18 cellular contexts compared by ENCODE assay signal in genomic region chr11:78226684-78227680, GRCh38. TPM values are rescaled to one million over a fixed set of nuclear protein-coding genes. Genes with fewer than 3 reads are reported as not detected.
DNase-seq lines count a peak whose midpoint lies in the region; ATAC-seq and TF ChIP-seq lines count a peak whose summit lies in the region.
"Had no signal": no experiment of that assay in that cellular context is flagged by ENCODE, and none has a peak within 500 bp of the region (broad histone marks: within the 10 kb centered on the region; RNA-seq: fewer than 3 reads in every experiment).

No MANE protein-coding gene starts in this region.

- peaks cover 86% of the 10 kb centered on the region for H3K36me3 ChIP-seq in DND-41 (ENCODE audit: insufficient read depth, low read length)
- peaks cover 6 to 50% (median 35%) of the 10 kb centered on the region in 4 donors for H3K36me3 ChIP-seq in upper lobe of left lung

- no peak for TF ChIP-seq CTCF in DND-41 (IDR thresholded peaks at IDR 0.05; ENCODE audit: borderline replicate concordance, extremely low read depth, low read length, poor library complexity, severe bottlenecking)
- no peak for TF ChIP-seq CTCF in GM12864 (IDR thresholded peaks at IDR 0.05; ENCODE audit: low read depth, low read length, missing control alignments)
- TF ChIP-seq CTCF in upper lobe of left lung (IDR thresholded peaks at IDR 0.05): no peak

- peaks cover 63% of the 10 kb centered on the region for H3K36me3 Mint-ChIP-seq in T-helper 1 cell treated with Interleukin-12 subunit alpha and Interleukin-12 subunit beta and Interleukin-4 antibody, amounts not matched to agents 30 μg/mL and 1 μg/mL, for 36 hours (ENCODE audit: low read depth)
- no peaks in the 10 kb centered on the region for H3K36me3 Mint-ChIP-seq in naive B cell

- 83 to 85% methylated on average over 7 to 12 of the region's 12 CpGs for WGBS in upper lobe of left lung, 2 donors

- no peak for TF ChIP-seq EP300 in upper lobe of left lung (IDR thresholded peaks at IDR 0.05)

- H3K27ac Mint-ChIP-seq in T-helper 1 cell treated with Interleukin-12 subunit alpha and Interleukin-12 subunit beta and Interleukin-4 antibody, amounts not matched to agents 30 μg/mL and 1 μg/mL, for 36 hours: peak overlapping the region; percentile 95
- peak overlapping the region in 5 of 6 donors; percentile 7 to 86 (median 44) for H3K27ac Mint-ChIP-seq in naive B cell
- H3K27ac Mint-ChIP-seq: activated naive CD8-positive, alpha-beta T cell treated with anti-CD3 and anti-CD28 coated beads, Interleukin-2, amount 10 ng/mL, durations not matched to agents 7 days and 5 days had no signal

- DNase-seq in DND-41 (no peak), GM12864 (ENCODE audit: low read depth) (peak; percentile 40), naive B cell (no peak), OCI-M1 (lab: John Stamatoyannopoulos, UW) (no peak), upper lobe of left lung (no peak)
- DNase-seq: activated B cell treated with CpG ODN at 0.5 μM for 24 hours; activated naive CD8-positive, alpha-beta T cell treated with anti-CD3 and anti-CD28 coated beads, Interleukin-2, amount 10 ng/mL, durations not matched to agents 7 days and 5 days; AML-193; body of pancreas; MM.1S; NCI-H2227 treated with DMSO at 0.1 percent for 48 hours; NCI-H774; retina; trophoblast cell had no signal

- H3K4me1 ChIP-seq in DND-41 (ENCODE audit: insufficient read depth, low read length): peaks cover 35% of the 10 kb centered on the region
- H3K4me1 ChIP-seq in upper lobe of left lung: peaks cover 5 to 21% (median 8%) of the 10 kb centered on the region in 4 donors
- H3K4me1 ChIP-seq: body of pancreas had no signal

- H3K79me2 ChIP-seq in DND-41 (ENCODE audit: insufficient read depth, low read length): peaks cover 70% of the 10 kb centered on the region

- H3K9me3 Mint-ChIP-seq in T-helper 1 cell treated with Interleukin-12 subunit alpha and Interleukin-12 subunit beta and Interleukin-4 antibody, amounts not matched to agents 30 μg/mL and 1 μg/mL, for 36 hours: no peaks in the 10 kb centered on the region
- H3K9me3 Mint-ChIP-seq in naive B cell: no peaks in the 10 kb centered on the region
- H3K9me3 Mint-ChIP-seq: activated B cell treated with CpG ODN at 0.5 μM for 24 hours; activated naive CD8-positive, alpha-beta T cell treated with anti-CD3 and anti-CD28 coated beads, Interleukin-2, amount 10 ng/mL, durations not matched to agents 7 days and 5 days; IgD-negative memory B cell had no signal

- no peaks in the 10 kb centered on the region for H3K27me3 Mint-ChIP-seq in T-helper 1 cell treated with Interleukin-12 subunit alpha and Interleukin-12 subunit beta and Interleukin-4 antibody, amounts not matched to agents 30 μg/mL and 1 μg/mL, for 36 hours (ENCODE audit: low read depth)
- no peaks in the 10 kb centered on the region for H3K27me3 Mint-ChIP-seq in naive B cell
- H3K27me3 Mint-ChIP-seq: activated B cell treated with CpG ODN at 0.5 μM for 24 hours; activated naive CD8-positive, alpha-beta T cell treated with anti-CD3 and anti-CD28 coated beads, Interleukin-2, amount 10 ng/mL, durations not matched to agents 7 days and 5 days; IgD-negative memory B cell had no signal

- no peak for ATAC-seq in DND-41 (ENCODE audit: insufficient read depth, low read depth)
- no peak for ATAC-seq in naive B cell (ENCODE audit: low read depth in 2 of 2)
- no peak for ATAC-seq in upper lobe of left lung (ENCODE audit: low FRiP score in 2 of 2)
- ATAC-seq in HG02884 (IDR thresholded peaks at IDR 0.05; ENCODE audit: unreplicated experiment): no peak
- ATAC-seq: body of pancreas had no signal

- H3K9ac ChIP-seq in DND-41 (ENCODE audit: low read depth, low read length): no peak overlapping the region

- no peaks in the 10 kb centered on the region for H3K9me3 ChIP-seq in DND-41 (ENCODE audit: insufficient read depth, low read length, severe bottlenecking)
- no peaks in the 10 kb centered on the region for H3K9me3 ChIP-seq in upper lobe of left lung
- H3K9me3 ChIP-seq: body of pancreas had no signal

- TF ChIP-seq POLR2A in upper lobe of left lung (IDR thresholded peaks at IDR 0.05): no peak

- H3K4me3 ChIP-seq in DND-41 (ENCODE audit: low read depth in 1 of 2, low read length in 2 of 2): no peak overlapping the region
- H3K4me3 ChIP-seq in GM12864 (ENCODE audit: low read depth, low read length): no peak overlapping the region
- no peak overlapping the region for H3K4me3 ChIP-seq in upper lobe of left lung
- H3K4me3 ChIP-seq: body of pancreas had no signal

- H3K27me3 ChIP-seq in DND-41 (ENCODE audit: insufficient read depth, low read length, poor library complexity) (no peaks in the 10 kb centered on the region), upper lobe of left lung (no peaks in the 10 kb centered on the region)
- H3K27me3 ChIP-seq: body of pancreas had no signal

- H4K20me1 ChIP-seq in DND-41 (ENCODE audit: insufficient read depth, low read length): no peaks in the 10 kb centered on the region

- peaks cover 59% of the 10 kb centered on the region for H3K4me1 Mint-ChIP-seq in T-helper 1 cell treated with Interleukin-12 subunit alpha and Interleukin-12 subunit beta and Interleukin-4 antibody, amounts not matched to agents 30 μg/mL and 1 μg/mL, for 36 hours (ENCODE audit: low read depth)
- H3K4me1 Mint-ChIP-seq in naive B cell: peaks cover 48 to 66% (median 59%) of the 10 kb centered on the region in 3 donors

- no peak overlapping the region for H2AFZ ChIP-seq in DND-41 (ENCODE audit: low read depth, low read length)

- peak overlapping the region; percentile 47 for H3K27ac ChIP-seq in DND-41 (ENCODE audit: low read length)
- H3K27ac ChIP-seq in upper lobe of left lung: no peak overlapping the region
- H3K27ac ChIP-seq: body of pancreas, HL-60 had no signal

- no peak overlapping the region for H3K4me2 ChIP-seq in DND-41 (ENCODE audit: insufficient read depth, low read length)

- peak overlapping the region; percentile 58 for H3K4me3 Mint-ChIP-seq in T-helper 1 cell treated with Interleukin-12 subunit alpha and Interleukin-12 subunit beta and Interleukin-4 antibody, amounts not matched to agents 30 μg/mL and 1 μg/mL, for 36 hours
- H3K4me3 Mint-ChIP-seq in naive B cell: peak overlapping the region in 6 of 8 donors; percentile 18 to 80 (median 50)
- H3K4me3 Mint-ChIP-seq: activated B cell treated with CpG ODN at 0.5 μM for 24 hours; activated naive CD8-positive, alpha-beta T cell treated with anti-CD3 and anti-CD28 coated beads, Interleukin-2, amount 10 ng/mL, durations not matched to agents 7 days and 5 days had no signal

RNA-seq across cellular contexts. Expression of gene USP35, which starts 38.3 kb away (rescaled TPM):
- under 1 TPM in 5 of 6 donors, not detected in 1; 0.11 to 0.76 (median 0.52) TPM for polyA plus RNA-seq in naive B cell (ENCODE audit: low read depth in 6 of 6)
- total RNA-seq in upper lobe of left lung: 10 to 100 TPM in 2 of 6 donors, 1 to 10 TPM in 4; 5.8 to 37.7 (median 8.0) TPM

RNA-seq across cellular contexts. Expression of gene KCTD21, which starts 38.6 kb away (rescaled TPM):
- polyA plus RNA-seq in naive B cell (ENCODE audit: low read depth in 6 of 6): 1 to 10 TPM in 5 of 6 donors, not detected in 1; 1.2 to 3.4 (median 1.8) TPM
- total RNA-seq in upper lobe of left lung: 10 to 100 TPM in 4 of 6 donors, 1 to 10 TPM in 2; 8.4 to 18.9 (median 10.7) TPM
